In genomic region chr22:19688301-19689290, GRCh38 we compare ENCODE assay signal across 28 cellular contexts. TPM values are rescaled to one million over a fixed set of nuclear protein-coding genes. Genes with fewer than 3 reads are reported as not detected.
DNase-seq lines count a peak whose midpoint lies in the region; ATAC-seq and TF ChIP-seq lines count a peak whose summit lies in the region.
"Had no signal": no experiment of that assay in that cellular context is flagged by ENCODE, and none has a peak within 500 bp of the region (broad histone marks: within the 10 kb centered on the region; RNA-seq: fewer than 3 reads in every experiment).

No MANE protein-coding gene starts in this region.

- no peak overlapping the region for H3K4me3 ChIP-seq in effector memory CD4-positive, alpha-beta T cell (ENCODE audit: insufficient read depth, low read depth, low read length, poor library complexity, severe bottlenecking)
- H3K4me3 ChIP-seq in foreskin fibroblast (ENCODE audit: low read depth in 1 of 2, low read length in 2 of 2), result no peak overlapping the region
- H3K4me3 ChIP-seq: A549, right lobe of liver had no signal

- no peaks in the 10 kb centered on the region for H3K4me1 ChIP-seq in effector memory CD4-positive, alpha-beta T cell (ENCODE audit: control insufficient read depth, insufficient read depth, low read length, poor library complexity, severe bottlenecking)
- H3K4me1 ChIP-seq: right lobe of liver had no signal

- H3K4me1 Mint-ChIP-seq in natural killer cell treated with Interleukin-12 subunit alpha and Interleukin-12 subunit beta and Interleukin-15 and Interleukin-18, amount 100 ng/mL, for 72 hours (ENCODE audit: low read depth in 2 of 2), result no peaks in the 10 kb centered on the region
- no peaks in the 10 kb centered on the region for H3K4me1 Mint-ChIP-seq in natural killer cell
- H3K4me1 Mint-ChIP-seq in dendritic cell treated with granulocyte-macrophage colony-stimulating factor and Interleukin-4, amounts not matched to agents 40 ng/mL and 50 ng/mL, for 4 days (ENCODE audit: low read depth), result peaks cover 35% of the 10 kb centered on the region
- H3K4me1 Mint-ChIP-seq: activated CD4-positive, alpha-beta T cell treated with anti-CD3 and anti-CD28 coated beads, Interleukin-2, amount 10 ng/mL, durations not matched to agents 24 days and 14 days; activated naive CD8-positive, alpha-beta T cell treated with anti-CD3 and anti-CD28 coated beads, Interleukin-2, amount 50 U/mL, for 24 hours; B cell; CD8-positive, alpha-beta memory T cell had no signal

- no peaks in the 10 kb centered on the region for H3K9me3 Mint-ChIP-seq in natural killer cell treated with Interleukin-12 subunit alpha and Interleukin-12 subunit beta and Interleukin-15 and Interleukin-18, amount 100 ng/mL, for 72 hours
- H3K9me3 Mint-ChIP-seq in natural killer cell, result no peaks in the 10 kb centered on the region
- H3K9me3 Mint-ChIP-seq in dendritic cell treated with granulocyte-macrophage colony-stimulating factor and Interleukin-4, amounts not matched to agents 40 ng/mL and 50 ng/mL, for 4 days, result no peaks in the 10 kb centered on the region
- H3K9me3 Mint-ChIP-seq: activated CD4-positive, alpha-beta T cell treated with anti-CD3 and anti-CD28 coated beads, Interleukin-2, amount 10 ng/mL, durations not matched to agents 24 days and 14 days; activated naive CD8-positive, alpha-beta T cell treated with anti-CD3 and anti-CD28 coated beads, Interleukin-2, amount 50 U/mL, for 24 hours; CD8-positive, alpha-beta memory T cell had no signal

- H3K27me3 Mint-ChIP-seq in natural killer cell treated with Interleukin-12 subunit alpha and Interleukin-12 subunit beta and Interleukin-15 and Interleukin-18, amount 100 ng/mL, for 72 hours, result peaks cover 13% of the 10 kb centered on the region in 2 donors
- peaks cover 1 to 8% of the 10 kb centered on the region in 2 donors for H3K27me3 Mint-ChIP-seq in natural killer cell (ENCODE audit: low read depth in 2 of 2)
- no peaks in the 10 kb centered on the region for H3K27me3 Mint-ChIP-seq in dendritic cell treated with granulocyte-macrophage colony-stimulating factor and Interleukin-4, amounts not matched to agents 40 ng/mL and 50 ng/mL, for 4 days

- TF ChIP-seq CTCF in natural killer cell (IDR thresholded peaks at IDR 0.05), result no peak
- no peak for TF ChIP-seq CTCF in omental fat pad (IDR thresholded peaks at IDR 0.05)
- TF ChIP-seq CTCF in foreskin fibroblast (IDR thresholded peaks at IDR 0.05; ENCODE audit: low read depth, low read length), result no peak

- peak; percentile 22 to 46 for ATAC-seq in natural killer cell treated with Interleukin-12 subunit alpha and Interleukin-12 subunit beta and Interleukin-15 and Interleukin-18, amount 100 ng/mL, for 72 hours
- ATAC-seq in natural killer cell (no peak), omental fat pad (ENCODE audit: low FRiP score) (peak; percentile 28)
- ATAC-seq: A549, SK-N-SH treated with all-trans-retinoic acid at 6 μM for 48 hours had no signal

- H3K4me3 Mint-ChIP-seq in natural killer cell treated with Interleukin-12 subunit alpha and Interleukin-12 subunit beta and Interleukin-15 and Interleukin-18, amount 100 ng/mL, for 72 hours, result no peak overlapping the region
- H3K4me3 Mint-ChIP-seq in natural killer cell, result no peak overlapping the region
- no peak overlapping the region for H3K4me3 Mint-ChIP-seq in dendritic cell treated with granulocyte-macrophage colony-stimulating factor and Interleukin-4, amounts not matched to agents 40 ng/mL and 50 ng/mL, for 4 days
- H3K4me3 Mint-ChIP-seq: activated CD4-positive, alpha-beta T cell treated with anti-CD3 and anti-CD28 coated beads, Interleukin-2, amount 10 ng/mL, durations not matched to agents 24 days and 14 days; activated naive CD8-positive, alpha-beta T cell treated with anti-CD3 and anti-CD28 coated beads, Interleukin-2, amount 50 U/mL, for 24 hours; B cell; CD8-positive, alpha-beta memory T cell; nephron had no signal

- intact Hi-C loops in natural killer cell (cut with micrococcal nuclease), result no loop called here
- intact Hi-C loops in dendritic cell treated with granulocyte-macrophage colony-stimulating factor and Interleukin-4, amounts not matched to agents 40 ng/mL and 50 ng/mL, for 4 days (cut with micrococcal nuclease), result no loop called here

- no peak overlapping the region for H3K27ac Mint-ChIP-seq in natural killer cell treated with Interleukin-12 subunit alpha and Interleukin-12 subunit beta and Interleukin-15 and Interleukin-18, amount 100 ng/mL, for 72 hours
- H3K27ac Mint-ChIP-seq in natural killer cell, result no peak overlapping the region
- H3K27ac Mint-ChIP-seq in dendritic cell treated with granulocyte-macrophage colony-stimulating factor and Interleukin-4, amounts not matched to agents 40 ng/mL and 50 ng/mL, for 4 days, result peak overlapping the region; percentile 31
- H3K27ac Mint-ChIP-seq: activated CD4-positive, alpha-beta T cell treated with anti-CD3 and anti-CD28 coated beads, Interleukin-2, amount 10 ng/mL, durations not matched to agents 24 days and 14 days; activated naive CD8-positive, alpha-beta T cell treated with anti-CD3 and anti-CD28 coated beads, Interleukin-2, amount 50 U/mL, for 24 hours; B cell; CD8-positive, alpha-beta memory T cell; nephron had no signal

- no peak overlapping the region for H3K27ac ChIP-seq in effector memory CD4-positive, alpha-beta T cell (ENCODE audit: insufficient read depth, low read length, poor library complexity, severe bottlenecking)
- H3K27ac ChIP-seq: A549, parathyroid adenoma, right lobe of liver had no signal

- no peaks in the 10 kb centered on the region for H3K27me3 ChIP-seq in effector memory CD4-positive, alpha-beta T cell (replicated peaks; ENCODE audit: control insufficient read depth, insufficient read depth, low read length, poor library complexity, severe bottlenecking)
- H3K27me3 ChIP-seq: right lobe of liver had no signal

- H3K36me3 ChIP-seq in effector memory CD4-positive, alpha-beta T cell (ENCODE audit: control insufficient read depth, insufficient read depth, low read length), result no peaks in the 10 kb centered on the region
- H3K36me3 ChIP-seq: right lobe of liver had no signal

- H3K36me3 Mint-ChIP-seq in natural killer cell treated with Interleukin-12 subunit alpha and Interleukin-12 subunit beta and Interleukin-15 and Interleukin-18, amount 100 ng/mL, for 72 hours, result no peaks in the 10 kb centered on the region
- H3K36me3 Mint-ChIP-seq in natural killer cell, result no peaks in the 10 kb centered on the region
- H3K36me3 Mint-ChIP-seq in dendritic cell treated with granulocyte-macrophage colony-stimulating factor and Interleukin-4, amounts not matched to agents 40 ng/mL and 50 ng/mL, for 4 days (ENCODE audit: low read depth), result no peaks in the 10 kb centered on the region
- H3K36me3 Mint-ChIP-seq: CD8-positive, alpha-beta memory T cell had no signal

- H3K9me3 ChIP-seq in effector memory CD4-positive, alpha-beta T cell (ENCODE audit: control insufficient read depth, low read length), result no peaks in the 10 kb centered on the region
- H3K9me3 ChIP-seq: right lobe of liver had no signal

- no peak for DNase-seq in natural killer cell treated with Interleukin-12 subunit alpha and Interleukin-12 subunit beta and Interleukin-15 and Interleukin-18, amount 100 ng/mL, for 72 hours (ENCODE audit: low spot score)
- DNase-seq in natural killer cell (no peak), omental fat pad (ENCODE audit: low spot score) (no peak), LoVo (ENCODE audit: low spot score) (no peak), retina (no peak), foreskin fibroblast (no peak)
- no peak for DNase-seq in effector memory CD4-positive, alpha-beta T cell
- DNase-seq: activated CD4-positive, alpha-beta T cell treated with anti-CD3 and anti-CD28 coated beads, Interleukin-2, amount 10 ng/mL, durations not matched to agents 24 days and 14 days; activated naive CD8-positive, alpha-beta T cell treated with anti-CD3 and anti-CD28 coated beads, Interleukin-2, amount 50 U/mL, for 24 hours; activated T-cell treated with anti-CD3 and anti-CD28 coated beads, Interleukin-2, amount 50 U/mL, for 1 hour; CD8-positive, alpha-beta memory T cell; central memory CD4-positive, alpha-beta T cell; glutamatergic neuron; islet precursor cell; KG1; NCI-H1694; right lobe of liver; stimulated activated naive CD4-positive, alpha-beta T cell treated with Interleukin-2 at 50 U/mL for 16 hours had no signal

RNA-seq across cellular contexts. Expression of gene SEPTIN5, which starts 25.7 kb away (rescaled TPM):
- not detected for total RNA-seq in natural killer cell treated with Interleukin-12 subunit alpha and Interleukin-12 subunit beta and Interleukin-15 and Interleukin-18, amount 100 ng/mL, for 72 hours
- total RNA-seq in natural killer cell (1 to 10 TPM in 2 of 3 donors, under 1 TPM in 1; 0.52 to 4.5 (median 1.9) TPM), omental fat pad (10 to 100 TPM in 1 of 4 donors, 1 to 10 TPM in 3; 3.7 to 19.1 (median 5.9) TPM)
- total RNA-seq: B cell; OCI-LY7; T-helper 2 cell treated with Interferon-gamma antibody and Interleukin-4, amounts not matched to agents 100 ng/mL and 5 ng/mL, for 36 hours had no signal

RNA-seq across cellular contexts. Expression of gene GP1BB, which starts 34.7 kb away (rescaled TPM):
- total RNA-seq in natural killer cell treated with Interleukin-12 subunit alpha and Interleukin-12 subunit beta and Interleukin-15 and Interleukin-18, amount 100 ng/mL, for 72 hours, result not detected
- total RNA-seq in natural killer cell, result 1 to 10 TPM in 2 of 3 donors, under 1 TPM in 1; 0.39 to 7.8 (median 4.2) TPM
- total RNA-seq in omental fat pad, result 1 to 10 TPM in 2 of 4 donors, under 1 TPM in 2; 0.88 to 9.3 (median 1.4) TPM
- total RNA-seq: activated CD4-positive, alpha-beta T cell treated with anti-CD3 and anti-CD28 coated beads, Interleukin-2, amount 10 ng/mL, durations not matched to agents 24 days and 14 days; B cell; CD8-positive, alpha-beta memory T cell; HT1080; OCI-LY7; Right ventricle myocardium inferior; T-helper 2 cell treated with Interferon-gamma antibody and Interleukin-4, amounts not matched to agents 100 ng/mL and 5 ng/mL, for 36 hours had no signal

Comparison
In these comparisons a context has a peak if more than half of its experiments do, and no peak if none do; other contexts are left out.
1. ATAC-seq: peak in natural killer cell treated with Interleukin-12 subunit alpha and Interleukin-12 subunit beta and Interleukin-15 and Interleukin-18, amount 100 ng/mL, for 72 hours (2 of 2) and omental fat pad (single experiment); none in natural killer cell (0 of 3).